In genomic region chr17:969767-970387, GRCh38 we compare ENCODE assay signal across 10 cellular contexts. TPM values are rescaled to one million over a fixed set of nuclear protein-coding genes. Genes with fewer than 3 reads are reported as not detected.
A peak's percentile ranks its signal among the peaks of the same experiment; 100 is the strongest.
DNase-seq lines count a peak whose midpoint lies in the region; ATAC-seq and TF ChIP-seq lines count a peak whose summit lies in the region.
"Had no signal": no experiment of that assay in that cellular context is flagged by ENCODE, and none has a peak within 500 bp of the region (broad histone marks: within the 10 kb centered on the region; RNA-seq: fewer than 3 reads in every experiment).

No MANE protein-coding gene starts in this region.

- H3K27me3 ChIP-seq in aorta (ENCODE audit: control insufficient read depth in 1 of 2, insufficient read depth in 2 of 2, low read length in 1 of 2): no peaks in the 10 kb centered on the region

- 7 to 14% methylated on average over 19 of the region's 19 CpGs for WGBS in aorta, 2 donors

- no peak for DNase-seq in stimulated activated naive CD8-positive, alpha-beta T cell treated with anti-CD3 and anti-CD28 coated beads, Interleukin-15, Interleukin-2, amounts not matched to agents 100 U/mL and 50 U/mL, for 24 hours
- DNase-seq in mucosa of gallbladder (ENCODE audit: low spot score) (peak; percentile 24), aorta (no peak), GM13977 (ENCODE audit: low spot score) (no peak), NCI-H2171 (lab: John Stamatoyannopoulos, UW) (no peak)
- DNase-seq: activated CD4-positive, alpha-beta memory T cell treated with anti-CD3 and anti-CD28 coated beads for 36 hours; stimulated activated CD4-positive, alpha-beta T cell treated with anti-CD3 and anti-CD28 coated beads, Interleukin-1b, Interleukin-23, amount 100 ng/mL, for 48 hours had no signal

- in situ Hi-C loops in GM13977 (cut with MboI; ENCODE audit: low pct_unique_long_range_greater_than_20kb, low sequenced_read_pairs, unreplicated experiment): no loop called here

- no peaks in the 10 kb centered on the region for H3K36me3 Mint-ChIP-seq in stimulated activated naive CD8-positive, alpha-beta T cell treated with anti-CD3 and anti-CD28 coated beads, Interleukin-15, Interleukin-2, amounts not matched to agents 100 ng/mL and 50 ng/mL, for 24 hours (ENCODE audit: low read depth)
- peaks cover 67% of the 10 kb centered on the region for H3K36me3 Mint-ChIP-seq in brain
- H3K36me3 Mint-ChIP-seq: activated CD4-positive, alpha-beta memory T cell treated with anti-CD3 and anti-CD28 coated beads for 36 hours had no signal

- H3K9me3 Mint-ChIP-seq in stimulated activated naive CD8-positive, alpha-beta T cell treated with anti-CD3 and anti-CD28 coated beads, Interleukin-15, Interleukin-2, amounts not matched to agents 100 ng/mL and 50 ng/mL, for 24 hours: no peaks in the 10 kb centered on the region
- H3K9me3 Mint-ChIP-seq in brain: peaks cover 0 to 16% (median 3%) of the 10 kb centered on the region in 5 experiments
- H3K9me3 Mint-ChIP-seq: activated CD4-positive, alpha-beta memory T cell treated with anti-CD3 and anti-CD28 coated beads for 36 hours had no signal

- H3K4me1 ChIP-seq in aorta (ENCODE audit: control insufficient read depth in 1 of 2, insufficient read depth in 2 of 2, low read length in 2 of 2): no peaks in the 10 kb centered on the region

- no peak for ATAC-seq in stimulated activated naive CD8-positive, alpha-beta T cell treated with anti-CD3 and anti-CD28 coated beads, Interleukin-15, Interleukin-2, amounts not matched to agents 100 U/mL and 50 U/mL, for 24 hours
- ATAC-seq in aorta (ENCODE audit: low FRiP score) (peak; percentile 26), HG03520 (IDR thresholded peaks at IDR 0.05; ENCODE audit: unreplicated experiment) (no peak)

- H3K27ac Mint-ChIP-seq in stimulated activated naive CD8-positive, alpha-beta T cell treated with anti-CD3 and anti-CD28 coated beads, Interleukin-15, Interleukin-2, amounts not matched to agents 100 ng/mL and 50 ng/mL, for 24 hours: no peak overlapping the region
- H3K27ac Mint-ChIP-seq in brain: peak overlapping the region; percentile 69 to 94 (median 87)
- H3K27ac Mint-ChIP-seq: activated CD4-positive, alpha-beta memory T cell treated with anti-CD3 and anti-CD28 coated beads for 36 hours had no signal

- no peaks in the 10 kb centered on the region for H3K36me3 ChIP-seq in aorta (ENCODE audit: control insufficient read depth in 1 of 2, insufficient read depth in 2 of 2, low read length in 1 of 2)

- peak overlapping the region; percentile 12 for H3K4me3 Mint-ChIP-seq in stimulated activated naive CD8-positive, alpha-beta T cell treated with anti-CD3 and anti-CD28 coated beads, Interleukin-15, Interleukin-2, amounts not matched to agents 100 ng/mL and 50 ng/mL, for 24 hours
- H3K4me3 Mint-ChIP-seq in brain: peak overlapping the region; percentile 76 to 85 (median 78)
- H3K4me3 Mint-ChIP-seq: activated CD4-positive, alpha-beta memory T cell treated with anti-CD3 and anti-CD28 coated beads for 36 hours had no signal

- no peak for TF ChIP-seq CTCF in brain (conservative IDR thresholded peaks at IDR 0.05)
- no peak for TF ChIP-seq CTCF in GM13977 (IDR thresholded peaks at IDR 0.05; ENCODE audit: extremely low read depth, insufficient read depth, missing control alignments)

- H3K9me3 ChIP-seq in aorta (ENCODE audit: control insufficient read depth, low read length): no peaks in the 10 kb centered on the region

- peaks cover 48% of the 10 kb centered on the region for H3K27me3 Mint-ChIP-seq in stimulated activated naive CD8-positive, alpha-beta T cell treated with anti-CD3 and anti-CD28 coated beads, Interleukin-15, Interleukin-2, amounts not matched to agents 100 ng/mL and 50 ng/mL, for 24 hours
- H3K27me3 Mint-ChIP-seq in brain: no peaks in the 10 kb centered on the region

- H3K4me3 ChIP-seq in aorta (ENCODE audit: low read length in 2 of 2): no peak overlapping the region

- no peak overlapping the region for H3K27ac ChIP-seq in aorta (ENCODE audit: low read depth in 1 of 2, low read length in 2 of 2)

- peaks cover 12% of the 10 kb centered on the region for H3K4me1 Mint-ChIP-seq in stimulated activated naive CD8-positive, alpha-beta T cell treated with anti-CD3 and anti-CD28 coated beads, Interleukin-15, Interleukin-2, amounts not matched to agents 100 ng/mL and 50 ng/mL, for 24 hours (ENCODE audit: low read depth)
- peaks cover 61% of the 10 kb centered on the region for H3K4me1 Mint-ChIP-seq in brain

- intact Hi-C loops in aorta (cut with DNase I): loop anchor here (10.0 kb wide), 2 partner anchors 85 to 95 kb away; no protein-coding TSS in a partner anchor

RNA-seq across cellular contexts. Expression of gene NXN, which starts 9.7 kb away (rescaled TPM):
- polyA plus RNA-seq in brain (ENCODE audit: insufficient read depth, low read depth, low replicate concordance) (127 TPM), aorta (10 to 100 TPM; 13.0 to 20.4 TPM)
- total RNA-seq in mucosa of gallbladder (46.0 TPM), aorta (10 to 100 TPM; 23.4 to 41.0 TPM)

RNA-seq across cellular contexts. Expression of gene TIMM22, which starts 27.1 kb away (rescaled TPM):
- polyA plus RNA-seq in brain (ENCODE audit: insufficient read depth, low read depth, low replicate concordance): 14.4 TPM
- total RNA-seq in mucosa of gallbladder: 9.1 TPM
- 1 to 10 TPM; 7.7 to 9.1 TPM for total RNA-seq in aorta
- polyA plus RNA-seq in aorta: 1 to 10 TPM; 8.4 to 9.1 TPM
